Comparison of ENCODE assay signal across 11 cellular contexts in the genomic region with DNA sequence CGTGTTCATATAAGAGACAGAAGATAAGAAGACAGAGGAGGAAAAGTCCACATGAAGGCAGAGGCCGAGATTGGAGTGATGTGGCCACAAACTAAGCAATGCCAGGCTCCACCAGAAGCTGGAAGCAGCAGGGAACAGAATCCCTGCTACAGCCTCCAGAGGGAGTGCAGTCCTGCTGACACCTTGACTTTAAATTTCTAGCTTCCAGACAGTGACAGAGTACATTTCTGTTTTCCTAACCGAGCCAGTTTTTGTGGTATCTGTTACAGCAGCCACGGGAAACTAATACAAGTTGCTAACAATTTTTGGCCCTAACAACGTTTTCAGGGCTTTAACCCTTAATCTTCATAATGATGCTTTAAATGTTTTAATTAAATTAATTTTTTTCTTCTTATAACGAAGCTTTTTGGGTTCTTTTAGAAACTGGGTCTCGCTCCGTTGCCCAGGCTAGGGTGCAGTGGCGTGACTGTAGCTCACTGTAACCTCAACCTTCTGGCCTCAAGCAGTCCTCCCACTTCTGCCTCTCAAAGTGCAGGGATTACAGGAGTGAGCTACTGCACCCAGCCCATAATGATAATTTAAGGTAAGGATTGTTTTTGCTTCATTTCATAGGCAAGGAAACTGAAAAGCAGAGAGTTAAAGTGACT.
A peak's percentile ranks its signal among the peaks of the same experiment; 100 is the strongest.
DNase-seq lines count a peak whose midpoint lies in the region; ATAC-seq and TF ChIP-seq lines count a peak whose summit lies in the region.
"Had no signal": no experiment of that assay in that cellular context is flagged by ENCODE, and none has a peak within 500 bp of the region (broad histone marks: within the 10 kb centered on the region; RNA-seq: fewer than 3 reads in every experiment).

No MANE protein-coding gene starts in this region.

- no peak overlapping the region for H3K56ac ChIP-seq in mesendoderm (ENCODE audit: low read length)

- H3K4ac ChIP-seq in mesendoderm (ENCODE audit: low read depth, low read length) = no peak overlapping the region

- no peak overlapping the region for H2BK120ac ChIP-seq in mesendoderm (ENCODE audit: low read depth, low read length)

- H3K79me2 ChIP-seq in mesendoderm (ENCODE audit: control insufficient read depth, insufficient read depth, low read length) = no peaks in the 10 kb centered on the region

- no peak overlapping the region for H2BK5ac ChIP-seq in mesendoderm (ENCODE audit: low read length)

- DNase-seq in Daoy (ENCODE audit: low read depth) (peak; percentile 15), dermis microvascular lymphatic vessel endothelial cell (ENCODE audit: low read depth in 2 of 2) (peak; percentile 6 to 37), mesendoderm (peak; percentile 68), NCI-H2227 (lab: John Stamatoyannopoulos, UW; ENCODE audit: unreplicated experiment) (no peak), omental fat pad (ENCODE audit: low spot score) (no peak), AG20443 (ENCODE audit: low spot score) (no peak)
- DNase-seq: immature natural killer cell; stimulated activated naive CD4-positive, alpha-beta T cell treated with Interleukin-2 at 50 U/mL for 16 hours had no signal

- no peak overlapping the region for H3K23ac ChIP-seq in mesendoderm (ENCODE audit: low read length)

- no peak overlapping the region for H3K4me2 ChIP-seq in mesendoderm (ENCODE audit: low read length)

- TF ChIP-seq CTCF in LNCAP (IDR thresholded peaks at IDR 0.05) (peak; percentile 30; the same call in 1 of the 2 replicates), omental fat pad (IDR thresholded peaks at IDR 0.05) (no peak)

- no peak overlapping the region for H4K8ac ChIP-seq in mesendoderm (ENCODE audit: low read depth, low read length)

- H2BK15ac ChIP-seq in mesendoderm (replicated peaks; ENCODE audit: low read depth) = no peak overlapping the region

- H3K4me3 ChIP-seq in mesendoderm (ENCODE audit: low read length) = no peak overlapping the region
- H3K4me3 ChIP-seq: skin epidermis had no signal

- H3K18ac ChIP-seq in mesendoderm (ENCODE audit: low read length) = no peak overlapping the region

- no peak overlapping the region for H3K27ac ChIP-seq in mesendoderm (ENCODE audit: low read depth, low read length)

- no peak overlapping the region for H3K9ac ChIP-seq in mesendoderm (ENCODE audit: low read length)

- no peaks in the 10 kb centered on the region for H3K79me1 ChIP-seq in mesendoderm (ENCODE audit: low read length)

- H2AK5ac ChIP-seq in mesendoderm (ENCODE audit: low read length) = no peak overlapping the region

- ATAC-seq in GM21423 (IDR thresholded peaks at IDR 0.05; ENCODE audit: unreplicated experiment) (no peak), omental fat pad (ENCODE audit: low FRiP score) (no peak)

- H3K27me3 ChIP-seq in mesendoderm (ENCODE audit: insufficient read depth, low read length, poor library complexity) = no peaks in the 10 kb centered on the region

- H4K5ac ChIP-seq in mesendoderm (ENCODE audit: low read length) = no peak overlapping the region

- no CpG with 5 or more reads among the region's 9 CpGs for WGBS in mesendoderm (ENCODE audit: extremely low coverage, insufficient coverage, low lambda C conversion rate)

- no peaks in the 10 kb centered on the region for H3K4me1 ChIP-seq in mesendoderm (ENCODE audit: control insufficient read depth, low read depth, low read length)

- no peaks in the 10 kb centered on the region for H3K36me3 ChIP-seq in mesendoderm (ENCODE audit: control insufficient read depth, insufficient read depth, low read length)

Comparison
In these comparisons a context has a peak if more than half of its experiments do, and no peak if none do; other contexts are left out.
1. DNase-seq: peak in Daoy (single experiment), dermis microvascular lymphatic vessel endothelial cell (2 of 2) and mesendoderm (single experiment); none in NCI-H2227 (single experiment), omental fat pad (single experiment) and AG20443 (single experiment).